In genomic region chr13:62003452-62003851, GRCh38 we compare ENCODE assay signal across 34 cellular contexts.
DNase-seq lines count a peak whose midpoint lies in the region; ATAC-seq, FAIRE-seq and TF ChIP-seq lines count a peak whose summit lies in the region.
"Had no signal": no experiment of that assay in that cellular context is flagged by ENCODE, and none has a peak within 500 bp of the region (broad histone marks: within the 10 kb centered on the region; RNA-seq: fewer than 3 reads in every experiment).

No MANE protein-coding gene starts in this region.

- in situ Hi-C loops in K562 (cut with MboI) = no loop called here

- no peaks in the 10 kb centered on the region for H4K20me1 ChIP-seq in K562 (replicated peaks; ENCODE audit: control insufficient read depth, insufficient read depth, low read length)
- no peaks in the 10 kb centered on the region for H4K20me1 ChIP-seq in PC-3 (ENCODE audit: low read length)
- H4K20me1 ChIP-seq: BLaER1; BLaER1 treated with 17β-estradiol and CSF1 and Interleukin-3, amounts not matched to agents 10 nM and 100 nM had no signal

- H2AFZ ChIP-seq in K562 (ENCODE audit: low read depth, low read length) = no peak overlapping the region
- H2AFZ ChIP-seq in PC-3 (ENCODE audit: low read length) = no peak overlapping the region

- TF ChIP-seq EP300 in K562 (IDR thresholded peaks at IDR 0.05; ENCODE audit: low read length) = no peak

- no peaks in the 10 kb centered on the region for H3K9me1 ChIP-seq in K562 (ENCODE audit: control insufficient read depth, insufficient read depth, low read length)

- WGBS in K562 (ENCODE audit: insufficient coverage, low coverage, missing lambda C conversion rate) = 0% methylated on average over 2 of the region's 2 CpGs

- BruUV-seq in K562 (replicated peaks; lab: Mats Ljungman, UMichigan) = no TSS peak
- BruUV-seq in PC-3 (replicated peaks; lab: Mats Ljungman, UMichigan) = no TSS peak

- no peaks in the 10 kb centered on the region for H3F3A ChIP-seq in PC-3 (ENCODE audit: low read length, unreplicated experiment)

- H3K27me3 Mint-ChIP-seq in CD8-positive, alpha-beta T cell (ENCODE audit: low read depth) = no peaks in the 10 kb centered on the region
- H3K27me3 Mint-ChIP-seq: B cell; CD4-positive, alpha-beta memory T cell; CD4-positive, alpha-beta T cell; CD4-positive, CD25-positive, alpha-beta regulatory T cell; CD8-positive, alpha-beta memory T cell had no signal

- H3K27ac Mint-ChIP-seq in CD8-positive, alpha-beta T cell = no peak overlapping the region
- H3K27ac Mint-ChIP-seq: B cell; CD14-positive monocyte; CD4-positive, alpha-beta memory T cell; CD4-positive, alpha-beta T cell; CD4-positive, CD25-positive, alpha-beta regulatory T cell; CD8-positive, alpha-beta memory T cell had no signal

- peak; percentile 19 for FAIRE-seq in G401.6 (lab: Jason Lieb, UNC)
- no peak for FAIRE-seq in K562 (lab: Jason Lieb, UNC)
- FAIRE-seq in kidney (lab: Jason Lieb, UNC) = peak; percentile 6
- FAIRE-seq: A204.1, A549, D721Med had no signal

- H3K4me3 Mint-ChIP-seq in CD8-positive, alpha-beta T cell = no peak overlapping the region
- H3K4me3 Mint-ChIP-seq: B cell; CD14-positive monocyte; CD4-positive, alpha-beta memory T cell; CD4-positive, alpha-beta T cell; CD4-positive, CD25-positive, alpha-beta regulatory T cell; CD8-positive, alpha-beta memory T cell had no signal

- TF ChIP-seq POLR2A in K562 (conservative IDR thresholded peaks at IDR 0.05) = no peak

- ATAC-seq in K562 (no peak), PC-3 (no peak)
- no peak for ATAC-seq in CD8-positive, alpha-beta T cell
- ATAC-seq: A549 had no signal

- peaks cover 9% of the 10 kb centered on the region for H3K9me3 Mint-ChIP-seq in CD8-positive, alpha-beta T cell

- no peaks in the 10 kb centered on the region for H3K79me2 ChIP-seq in K562 (ENCODE audit: control insufficient read depth, insufficient read depth, low read length)
- H3K79me2 ChIP-seq in PC-3 (ENCODE audit: low read length) = no peaks in the 10 kb centered on the region

- H3K9ac ChIP-seq in K562 (ENCODE audit: insufficient read depth in 1 of 2, low read depth in 2 of 2, low read length in 2 of 2) = no peak overlapping the region
- no peak overlapping the region for H3K9ac ChIP-seq in kidney (ENCODE audit: low read length in 2 of 2)
- no peak overlapping the region for H3K9ac ChIP-seq in PC-3 (ENCODE audit: low read length)
- H3K9ac ChIP-seq: BLaER1; BLaER1 treated with 17β-estradiol and CSF1 and Interleukin-3, amounts not matched to agents 10 nM and 100 nM had no signal

- intact Hi-C loops in K562 (cut with micrococcal nuclease) (no loop called here), kidney (cut with DNase I) (no loop called here), PC-3 (cut with micrococcal nuclease) (no loop called here)
- intact Hi-C loops in CD8-positive, alpha-beta T cell (cut with DNase I, micrococcal nuclease) = no loop called here

- no peaks in the 10 kb centered on the region for H3K4me1 ChIP-seq in K562 (replicated peaks in 1 of 2; ENCODE audit: control insufficient read depth in 2 of 2, insufficient read depth in 2 of 2, low read length in 2 of 2)
- H3K4me1 ChIP-seq in kidney (ENCODE audit: control insufficient read depth in 1 of 2, insufficient read depth in 1 of 2, low read depth in 1 of 2, low read length in 2 of 2) = no peaks in the 10 kb centered on the region
- H3K4me1 ChIP-seq in PC-3 (ENCODE audit: insufficient read depth, low read length) = no peaks in the 10 kb centered on the region
- H3K4me1 ChIP-seq in CD8-positive, alpha-beta T cell (ENCODE audit: insufficient read depth, low read length) = no peaks in the 10 kb centered on the region
- H3K4me1 ChIP-seq: A549; BE2C; BLaER1; BLaER1 treated with 17β-estradiol and CSF1 and Interleukin-3, amounts not matched to agents 10 nM and 100 nM; Caco-2 had no signal

- H3K4me1 Mint-ChIP-seq in CD8-positive, alpha-beta T cell (ENCODE audit: low read depth) = no peaks in the 10 kb centered on the region
- H3K4me1 Mint-ChIP-seq: B cell; CD14-positive monocyte; CD4-positive, alpha-beta memory T cell; CD4-positive, CD25-positive, alpha-beta regulatory T cell; CD8-positive, alpha-beta memory T cell had no signal

- H3K27ac ChIP-seq in K562 (ENCODE audit: extremely low read depth, low read depth, low read length) (no peak overlapping the region), kidney (ENCODE audit: low read depth in 2 of 2, low read length in 2 of 2) (no peak overlapping the region), PC-3 (ENCODE audit: low read length) (no peak overlapping the region)
- no peak overlapping the region for H3K27ac ChIP-seq in CD8-positive, alpha-beta T cell (ENCODE audit: low read depth, low read length)
- H3K27ac ChIP-seq: 22Rv1; A549; BLaER1; BLaER1 treated with 17β-estradiol and CSF1 and Interleukin-3, amounts not matched to agents 10 nM and 100 nM; C4-2B had no signal

- no peak for TF ChIP-seq CTCF in K562 (IDR thresholded peaks at IDR 0.05 in 2 of 3, conservative IDR thresholded peaks at IDR 0.05 in 1 of 3; ENCODE audit: insufficient read depth in 2 of 3, low read depth in 1 of 3, low read length in 3 of 3)
- TF ChIP-seq CTCF in kidney (IDR thresholded peaks at IDR 0.05; ENCODE audit: borderline replicate concordance, extremely low read depth, insufficient read depth) = no peak
- no peak for TF ChIP-seq CTCF in PC-3 (conservative IDR thresholded peaks at IDR 0.05; ENCODE audit: low read depth, low read length)
- no peak for TF ChIP-seq CTCF in CD8-positive, alpha-beta T cell (IDR thresholded peaks at IDR 0.05)

- H3K4me2 ChIP-seq in K562 (ENCODE audit: insufficient read depth, low read length) (no peak overlapping the region), PC-3 (ENCODE audit: low read length) (no peak overlapping the region)
- H3K4me2 ChIP-seq: A549; BLaER1; BLaER1 treated with 17β-estradiol and CSF1 and Interleukin-3, amounts not matched to agents 10 nM and 100 nM had no signal

- CTCF ChIA-PET in K562 (lab: Yijun Ruan, JAX; ENCODE audit: low intra/inter-chr PET ratio) = no interaction called here
- CTCF ChIA-PET in PC-3 (lab: Charles Lee) = no interaction called here
- CTCF ChIA-PET in CD8-positive, alpha-beta T cell (lab: Charles Lee) = no interaction called here

- H3K36me3 ChIP-seq in K562 (ENCODE audit: control insufficient read depth, insufficient read depth, low read length) (no peaks in the 10 kb centered on the region), kidney (ENCODE audit: control insufficient read depth in 1 of 2, insufficient read depth in 2 of 2, low read length in 2 of 2) (no peaks in the 10 kb centered on the region), PC-3 (ENCODE audit: low read depth, low read length) (no peaks in the 10 kb centered on the region)
- no peaks in the 10 kb centered on the region for H3K36me3 ChIP-seq in CD8-positive, alpha-beta T cell (ENCODE audit: insufficient read depth, low read length)
- H3K36me3 ChIP-seq: BE2C; BLaER1; BLaER1 treated with 17β-estradiol and CSF1 and Interleukin-3, amounts not matched to agents 10 nM and 100 nM had no signal

- DNase-seq in K562 (ENCODE audit: extremely low read depth in 1 of 4, low spot score in 3 of 4) = no peak
- DNase-seq in kidney = no peak
- no peak for DNase-seq in NCI-H82 (lab: John Stamatoyannopoulos, UW)
- DNase-seq in PC-3 = no peak
- no peak for DNase-seq in CD8-positive, alpha-beta T cell
- DNase-seq: 8988T; ACHN; AML-193; BE2C; C1 segment of cervical spinal cord; Caco-2; Calu3; CD4-positive, alpha-beta memory T cell; CD4-positive, alpha-beta T cell; CD4-positive, CD25-positive, alpha-beta regulatory T cell; CD8-positive, alpha-beta memory T cell; COR-L47; DMS 273 treated with DMSO at 0.1 percent for 48 hours; DMS153; DMS53; DMS79; DMS79 treated with DMSO at 0.1 percent for 48 hours; DND-41; EL had no signal

- H3K36me3 Mint-ChIP-seq in CD8-positive, alpha-beta T cell = no peaks in the 10 kb centered on the region
- H3K36me3 Mint-ChIP-seq: CD14-positive monocyte; CD4-positive, alpha-beta memory T cell; CD4-positive, CD25-positive, alpha-beta regulatory T cell; CD8-positive, alpha-beta memory T cell had no signal

- H3K9me3 ChIP-seq in K562 (replicated peaks; ENCODE audit: control insufficient read depth, insufficient read depth, low read depth, low read length) (no peaks in the 10 kb centered on the region), kidney (ENCODE audit: control insufficient read depth in 1 of 2, low read length in 2 of 2) (no peaks in the 10 kb centered on the region), PC-3 (ENCODE audit: low read length) (no peaks in the 10 kb centered on the region)
- no peaks in the 10 kb centered on the region for H3K9me3 ChIP-seq in CD8-positive, alpha-beta T cell (ENCODE audit: low read length)
- H3K9me3 ChIP-seq: A549, BE2C, BLaER1, Caco-2 had no signal

- POLR2A ChIA-PET in K562 (lab: Yijun Ruan, JAX) = no interaction called here
- POLR2A ChIA-PET in PC-3 (lab: Charles Lee; ENCODE audit: unreplicated experiment) = no interaction called here
- POLR2A ChIA-PET in CD8-positive, alpha-beta T cell (lab: Charles Lee) = no interaction called here

- H3K27me3 ChIP-seq in K562 (ENCODE audit: control insufficient read depth in 2 of 2, insufficient read depth in 2 of 2, low read length in 2 of 2) = no peaks in the 10 kb centered on the region
- H3K27me3 ChIP-seq in PC-3 (ENCODE audit: low read length) = no peaks in the 10 kb centered on the region
- no peaks in the 10 kb centered on the region for H3K27me3 ChIP-seq in CD8-positive, alpha-beta T cell (ENCODE audit: insufficient read depth, low read length)
- H3K27me3 ChIP-seq: BE2C; BLaER1; BLaER1 treated with 17β-estradiol and CSF1 and Interleukin-3, amounts not matched to agents 10 nM and 100 nM had no signal

- H3K9me2 ChIP-seq in PC-3 (replicated peaks; ENCODE audit: low read length) = no peaks in the 10 kb centered on the region

- H3K4me3 ChIP-seq in K562 (no peak overlapping the region), kidney (ENCODE audit: low read length in 2 of 2) (no peak overlapping the region), PC-3 (ENCODE audit: low read length) (no peak overlapping the region)
- no peak overlapping the region for H3K4me3 ChIP-seq in CD8-positive, alpha-beta T cell (ENCODE audit: low read depth, low read length)
- H3K4me3 ChIP-seq: A549; BLaER1; BLaER1 treated with 17β-estradiol and CSF1 and Interleukin-3, amounts not matched to agents 10 nM and 100 nM had no signal

- TF ChIP-seq RAD21 in K562 (CRISPR knock-in tag; conservative IDR thresholded peaks at IDR 0.05 in 1 of 2, IDR thresholded peaks at IDR 0.05 in 1 of 2) = no peak

TF ChIP-seq in K562, 482 proteins besides CTCF, POLR2A, EP300 and RAD21 (continues in another document):
- no peak for TF ChIP-seq CBFA2T3 (IDR thresholded peaks at IDR 0.05)
